2 cellular contexts compared by ENCODE assay signal in genomic region chr6:36443951-36444428, GRCh38.
TF ChIP-seq lines count a peak whose summit lies in the region.

No MANE protein-coding gene starts in this region.

TF ChIP-seq in HCT116, 20 proteins besides CTCF, POLR2A, EP300 and RAD21:
- TF ChIP-seq EGR1 (IDR thresholded peaks at IDR 0.05; ENCODE audit: low read depth) (no peak), SRF (IDR thresholded peaks at IDR 0.05; ENCODE audit: low read depth) (no peak)

TF ChIP-seq in SK-N-SH, 30 proteins besides CTCF, POLR2A, EP300 and RAD21:
- TF ChIP-seq, protein P1, sequence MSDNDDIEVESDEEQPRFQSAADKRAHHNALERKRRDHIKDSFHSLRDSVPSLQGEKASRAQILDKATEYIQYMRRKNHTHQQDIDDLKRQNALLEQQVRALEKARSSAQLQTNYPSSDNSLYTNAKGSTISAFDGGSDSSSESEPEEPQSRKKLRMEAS (IDR thresholded peaks at IDR 0.05; ENCODE audit: low read depth) = no peak
- TF ChIP-seq FOXM1 (IDR thresholded peaks at IDR 0.05; ENCODE audit: low read depth) = no peak
- no peak for TF ChIP-seq GATA2 (CRISPR knock-in tag; IDR thresholded peaks at IDR 0.05)
- TF ChIP-seq SMC3 (IDR thresholded peaks at IDR 0.05; ENCODE audit: low read depth, low read length) = no peak
- 0 out of 2 replicates have a peak, but pooled peaks have one; percentile 9 for TF ChIP-seq GABPA (IDR thresholded peaks at IDR 0.05; ENCODE audit: low read depth)
